In the genomic region with DNA sequence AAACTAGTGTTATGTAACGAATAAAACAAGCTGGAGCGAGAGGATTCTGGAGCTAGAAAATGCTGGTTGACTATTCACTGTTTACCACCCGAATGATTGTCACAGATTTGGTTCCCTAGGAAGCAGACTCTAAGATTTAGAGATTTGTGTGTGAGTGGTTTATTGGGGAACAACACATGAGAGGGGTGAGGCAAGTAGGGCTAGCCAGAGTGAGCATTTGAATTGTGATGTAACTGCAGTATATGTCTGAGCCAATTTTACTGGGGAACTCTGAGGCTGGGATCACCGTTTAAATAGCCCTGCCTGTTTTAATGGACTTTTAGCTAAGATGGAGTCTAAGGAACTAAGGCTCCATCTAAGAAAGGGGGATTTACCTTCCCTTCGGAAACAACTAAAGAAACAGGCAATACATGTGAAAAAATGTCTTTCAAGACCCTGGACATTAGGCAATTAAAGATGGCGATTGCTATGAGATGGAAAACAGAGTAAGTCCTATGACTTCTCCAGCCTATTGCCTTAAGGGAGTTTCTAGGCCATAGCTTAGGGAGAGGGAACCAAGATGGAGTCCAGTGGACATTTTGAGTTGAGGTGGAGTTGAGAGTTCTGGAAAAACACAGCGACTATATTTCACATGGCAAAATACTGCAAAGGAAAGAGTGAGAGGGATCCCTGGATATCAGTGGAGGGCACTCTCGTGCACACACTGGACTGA, we compare ENCODE assay signal across 20 cellular contexts. TPM values are rescaled to one million over a fixed set of nuclear protein-coding genes. Genes with fewer than 3 reads are reported as not detected.
A peak's percentile ranks its signal among the peaks of the same experiment; 100 is the strongest.
DNase-seq lines count a peak whose midpoint lies in the region; ATAC-seq, FAIRE-seq and TF ChIP-seq lines count a peak whose summit lies in the region.
"Had no signal": no experiment of that assay in that cellular context is flagged by ENCODE, and none has a peak within 500 bp of the region (broad histone marks: within the 10 kb centered on the region; RNA-seq: fewer than 3 reads in every experiment).

No MANE protein-coding gene starts in this region.

- H3K4me3 Mint-ChIP-seq in IgD-negative memory B cell = peak overlapping the region in 3 of 4 donors; percentile 29 to 69 (median 44)
- peak overlapping the region in 2 of 10 donors; percentile 42 to 53 for H3K4me3 Mint-ChIP-seq in naive thymus-derived CD8-positive, alpha-beta T cell
- H3K4me3 Mint-ChIP-seq: CD4-positive, alpha-beta T cell had no signal

- no peaks in the 10 kb centered on the region for H3K9me1 ChIP-seq in endothelial cell of umbilical vein (replicated peaks; ENCODE audit: control insufficient read depth, extremely low read depth, insufficient read depth, low read length)

- dilution Hi-C loops in endothelial cell of umbilical vein (cut with MboI; ENCODE audit: extremely low pct_ligation_motif_present, low sequenced_read_pairs) = no loop called here

- H3K27ac ChIP-seq in OCI-LY7 (ENCODE audit: low read depth, low read length, poor library complexity, severe bottlenecking) (no peak overlapping the region), endothelial cell of umbilical vein (ENCODE audit: insufficient read depth, low read depth, low read length) (no peak overlapping the region)
- H3K27ac ChIP-seq: KMS-11, RWPE1, SJSA1 had no signal

- peaks cover 58% of the 10 kb centered on the region for H3K4me1 ChIP-seq in OCI-LY7 (ENCODE audit: insufficient read depth, low read length, poor library complexity, severe bottlenecking)
- H3K4me1 ChIP-seq in endothelial cell of umbilical vein (ENCODE audit: control insufficient read depth, extremely low read depth, insufficient read depth, low read length) = peaks cover 14% of the 10 kb centered on the region
- H3K4me1 ChIP-seq: SJSA1 had no signal

- intact Hi-C loops in OCI-LY7 (cut with micrococcal nuclease; ENCODE audit: unreplicated experiment) = no loop called here
- intact Hi-C loops in endothelial cell of umbilical vein (cut with micrococcal nuclease) = no loop called here

- BruUV-seq in OCI-LY7 (replicated peaks; lab: Mats Ljungman, UMichigan) (no TSS peak), endothelial cell of umbilical vein (replicated peaks; lab: Mats Ljungman, UMichigan) (no TSS peak)

- H3K27me3 ChIP-seq in endothelial cell of umbilical vein (ENCODE audit: control insufficient read depth in 2 of 2, insufficient read depth in 2 of 2, low read length in 2 of 2) = no peaks in the 10 kb centered on the region
- H3K27me3 ChIP-seq: BE2C, SJSA1 had no signal

- peaks cover 3% of the 10 kb centered on the region; the same call in 1 of the 2 replicates for H3K36me3 ChIP-seq in OCI-LY7 (ENCODE audit: insufficient read depth, low read length)
- peaks cover 0 to 2% of the 10 kb centered on the region in 2 experiments for H3K36me3 ChIP-seq in endothelial cell of umbilical vein (ENCODE audit: control insufficient read depth in 2 of 2, extremely low read depth in 1 of 2, insufficient read depth in 2 of 2, low read length in 2 of 2)
- H3K36me3 ChIP-seq: BE2C, SJSA1 had no signal

- H3K4me2 ChIP-seq in OCI-LY7 (ENCODE audit: low read length) (peak overlapping the region; percentile 40; the same call in 1 of the 2 replicates), endothelial cell of umbilical vein (ENCODE audit: insufficient read depth, low read length) (no peak overlapping the region)
- H3K4me2 ChIP-seq: KMS-11 had no signal

- ATAC-seq in naive thymus-derived CD8-positive, alpha-beta T cell = no peak

- no peaks in the 10 kb centered on the region for H4K20me1 ChIP-seq in OCI-LY7 (ENCODE audit: insufficient read depth, low read length)
- H4K20me1 ChIP-seq in endothelial cell of umbilical vein (replicated peaks; ENCODE audit: control insufficient read depth, extremely low read depth, insufficient read depth, low read length) = no peaks in the 10 kb centered on the region

- no peak for TF ChIP-seq POLR2A in endothelial cell of umbilical vein (IDR thresholded peaks at IDR 0.05; ENCODE audit: low read depth, low read length)

- H3K9me3 Mint-ChIP-seq in IgD-negative memory B cell = peaks cover 0 to 6% (median 2%) of the 10 kb centered on the region in 3 donors
- peaks cover 0 to 9% (median 0%) of the 10 kb centered on the region in 9 donors for H3K9me3 Mint-ChIP-seq in naive thymus-derived CD8-positive, alpha-beta T cell
- H3K9me3 Mint-ChIP-seq: CD4-positive, alpha-beta T cell had no signal

- no peak for FAIRE-seq in endothelial cell of umbilical vein (lab: Jason Lieb, UNC)

- H3K9me3 ChIP-seq in OCI-LY7 (ENCODE audit: low read length) (peaks cover 8% of the 10 kb centered on the region; the same call in 1 of the 2 replicates), endothelial cell of umbilical vein (replicated peaks; ENCODE audit: control insufficient read depth, insufficient read depth, low read length) (no peaks in the 10 kb centered on the region)
- H3K9me3 ChIP-seq: BE2C, SJSA1 had no signal

- H3K4me1 Mint-ChIP-seq in IgD-negative memory B cell = peaks cover 11 to 15% (median 12%) of the 10 kb centered on the region in 3 donors
- peaks cover 9 to 28% (median 25%) of the 10 kb centered on the region in 4 donors for H3K4me1 Mint-ChIP-seq in naive thymus-derived CD8-positive, alpha-beta T cell

- no peaks in the 10 kb centered on the region for H3K9me2 ChIP-seq in OCI-LY7 (ENCODE audit: insufficient read depth, low read length)

- no peak for DNase-seq in OCI-LY7 (ENCODE audit: low spot score)
- DNase-seq in endothelial cell of umbilical vein (ENCODE audit: low read depth, low spot score) = peak; percentile 75
- DNase-seq in naive thymus-derived CD8-positive, alpha-beta T cell = no peak
- no peak for DNase-seq in AG08396 (ENCODE audit: low spot score)
- no peak for DNase-seq in NCI-H524 treated with DMSO at 0.1 percent for 48 hours (lab: John Stamatoyannopoulos, UW)
- no peak for DNase-seq in DMS153 (lab: John Stamatoyannopoulos, UW)
- no peak for DNase-seq in H4 (ENCODE audit: low spot score)
- DNase-seq: BE2C; Calu3; CD4-positive, alpha-beta T cell; NCI-H1092; NCI-H1694; NCI-H2107; NCI-H2227 treated with DMSO at 0.1 percent for 48 hours; NCI-H526 had no signal

- TF ChIP-seq CTCF in OCI-LY7 (conservative IDR thresholded peaks at IDR 0.05; ENCODE audit: low read length) = no peak
- no peak for TF ChIP-seq CTCF in endothelial cell of umbilical vein (IDR thresholded peaks at IDR 0.05; ENCODE audit: extremely low read depth in 1 of 2, insufficient read depth in 1 of 2, low read depth in 1 of 2, low read length in 2 of 2)

- H2AFZ ChIP-seq in OCI-LY7 (ENCODE audit: low read length) = peak overlapping the region; percentile 62; the same call in 1 of the 2 replicates
- H2AFZ ChIP-seq in endothelial cell of umbilical vein (ENCODE audit: low read depth, low read length) = no peak overlapping the region

- H3K27ac Mint-ChIP-seq in IgD-negative memory B cell = peak overlapping the region in 1 of 3 donors; percentile 26
- H3K27ac Mint-ChIP-seq in naive thymus-derived CD8-positive, alpha-beta T cell = peak overlapping the region in 7 of 10 donors; percentile 2 to 82 (median 18)
- H3K27ac Mint-ChIP-seq: CD4-positive, alpha-beta T cell had no signal

- no peaks in the 10 kb centered on the region for H3K27me3 Mint-ChIP-seq in IgD-negative memory B cell
- no peaks in the 10 kb centered on the region for H3K27me3 Mint-ChIP-seq in naive thymus-derived CD8-positive, alpha-beta T cell
- H3K27me3 Mint-ChIP-seq: CD4-positive, alpha-beta T cell had no signal

- peaks cover 1% of the 10 kb centered on the region for H3K36me3 Mint-ChIP-seq in IgD-negative memory B cell
- peaks cover 0 to 3% (median 0%) of the 10 kb centered on the region in 3 donors for H3K36me3 Mint-ChIP-seq in naive thymus-derived CD8-positive, alpha-beta T cell

- H3K9ac ChIP-seq in endothelial cell of umbilical vein (replicated peaks; ENCODE audit: extremely low read depth, insufficient read depth, low read length) = no peak overlapping the region
- H3K9ac ChIP-seq: KMS-11 had no signal

- H3K79me2 ChIP-seq in OCI-LY7 (ENCODE audit: insufficient read depth, low read depth, low read length) (no peaks in the 10 kb centered on the region), endothelial cell of umbilical vein (ENCODE audit: control insufficient read depth, insufficient read depth, low read length) (no peaks in the 10 kb centered on the region)

- CTCF ChIA-PET in OCI-LY7 (lab: Charles Lee; ENCODE audit: unreplicated experiment) (interaction anchor here (1.4 kb wide), 1 partner anchor 14 kb away, joined by 3 read pairs; no protein-coding TSS in a partner anchor), endothelial cell of umbilical vein (lab: Charles Lee) (interaction anchor here (1.0 kb wide), 1 partner anchor 10 kb away, joined by 5 read pairs; no protein-coding TSS in a partner anchor)

- POLR2A ChIA-PET in OCI-LY7 (lab: Charles Lee) (interaction anchor here (0.5 to 2.6 kb wide), 10 partner anchors 9 to 1553 kb away, joined by 3 to 8 read pairs (median 3); no protein-coding TSS in a partner anchor), endothelial cell of umbilical vein (lab: Charles Lee) (no interaction called here)
- POLR2A ChIA-PET in naive thymus-derived CD8-positive, alpha-beta T cell (lab: Charles Lee) = interaction anchor here (0.6 to 0.8 kb wide), 2 partner anchors 73 to 79 kb away, joined by 3 to 4 read pairs; no protein-coding TSS in a partner anchor

- no peak overlapping the region for H3K4me3 ChIP-seq in OCI-LY7 (ENCODE audit: low read depth, low read length, poor library complexity, severe bottlenecking)
- H3K4me3 ChIP-seq in endothelial cell of umbilical vein (replicated peaks in 1 of 3; ENCODE audit: insufficient read depth in 1 of 3, low read depth in 1 of 3, low read length in 3 of 3) = no peak overlapping the region
- H3K4me3 ChIP-seq: SJSA1 had no signal

RNA-seq across cellular contexts. Expression of gene MGP, which starts 6.3 kb away (rescaled TPM):
- not detected for polyA plus RNA-seq in IgD-negative memory B cell
- 0.10 TPM in 1 of 2 replicates, not detected in the other for total RNA-seq in OCI-LY7 (2014; rRNA removed; shearing (Covaris generic))
- not detected in 2 replicates for total RNA-seq in OCI-LY7 (2022)
- 284 and 398 TPM in 2 replicates for total RNA-seq in endothelial cell of umbilical vein
- polyA plus RNA-seq in endothelial cell of umbilical vein = 479 and 538 TPM in 2 replicates
- 472 and 563 TPM in 2 replicates for polyA plus RNA-seq in endothelial cell of umbilical vein (2011; cell fraction: cytosol; rRNA removed)
- 160 and 196 TPM in 2 replicates for polyA plus RNA-seq in endothelial cell of umbilical vein (2011; cell fraction: nucleus; rRNA removed)
- 268 and 939 TPM in 2 replicates for polyA plus RNA-seq in endothelial cell of umbilical vein (2012)
- 264 and 315 TPM in 2 replicates for polyA minus RNA-seq in endothelial cell of umbilical vein
- polyA minus RNA-seq in endothelial cell of umbilical vein (2011; cell fraction: cytosol; rRNA and poly(A)+ RNA removed) = not detected
- polyA minus RNA-seq in endothelial cell of umbilical vein (2011; cell fraction: nucleus; rRNA and poly(A)+ RNA removed) = 75.3 and 93.4 TPM in 2 replicates
- total RNA-seq in naive thymus-derived CD8-positive, alpha-beta T cell = 1 to 10 TPM; 3.7 to 4.1 TPM
- under 1 TPM; 0.14 to 0.48 (median 0.17) TPM for polyA plus RNA-seq in naive thymus-derived CD8-positive, alpha-beta T cell
- total RNA-seq in H4 (2014; rRNA removed; shearing (Covaris generic)) = 40.0 and 42.8 TPM in 2 replicates
- total RNA-seq: Calu3, SJSA1 had no signal

RNA-seq across cellular contexts. Expression of gene ART4, which starts 36.1 kb away (rescaled TPM):
- polyA plus RNA-seq in IgD-negative memory B cell (not detected), endothelial cell of umbilical vein (54.7 and 59.6 TPM in 2 replicates)
- total RNA-seq in OCI-LY7 (2014; rRNA removed; shearing (Covaris generic)) = not detected in 2 replicates
- total RNA-seq in OCI-LY7 (2022) (not detected in 2 replicates), endothelial cell of umbilical vein (7.8 and 12.5 TPM in 2 replicates)
- 40.7 and 47.9 TPM in 2 replicates for polyA plus RNA-seq in endothelial cell of umbilical vein (2011; cell fraction: cytosol; rRNA removed)
- 45.0 and 46.9 TPM in 2 replicates for polyA plus RNA-seq in endothelial cell of umbilical vein (2011; cell fraction: nucleus; rRNA removed)
- polyA plus RNA-seq in endothelial cell of umbilical vein (2012) = 24.8 and 41.3 TPM in 2 replicates
- polyA minus RNA-seq in endothelial cell of umbilical vein = 117 and 133 TPM in 2 replicates
- not detected for polyA minus RNA-seq in endothelial cell of umbilical vein (2011; cell fraction: cytosol; rRNA and poly(A)+ RNA removed)
- polyA minus RNA-seq in endothelial cell of umbilical vein (2011; cell fraction: nucleus; rRNA and poly(A)+ RNA removed) = 139 and 193 TPM in 2 replicates
- not detected for total RNA-seq in naive thymus-derived CD8-positive, alpha-beta T cell
- not detected for polyA plus RNA-seq in naive thymus-derived CD8-positive, alpha-beta T cell
- not detected in 2 replicates for total RNA-seq in H4 (2014; rRNA removed; shearing (Covaris generic))
- total RNA-seq: Calu3; CD4-positive, alpha-beta T cell; M059J had no signal

RNA-seq across cellular contexts. Expression of gene ERP27, which starts 59.0 kb away (rescaled TPM):
- polyA plus RNA-seq in IgD-negative memory B cell (1.9 TPM), endothelial cell of umbilical vein (0.67 and 0.70 TPM in 2 replicates)
- total RNA-seq in OCI-LY7 (2014; rRNA removed; shearing (Covaris generic)) = 1.8 and 1.9 TPM in 2 replicates
- total RNA-seq in OCI-LY7 (2022) (1.7 and 3.3 TPM in 2 replicates), endothelial cell of umbilical vein (0.88 and 1.4 TPM in 2 replicates)
- 0.75 and 0.98 TPM in 2 replicates for polyA plus RNA-seq in endothelial cell of umbilical vein (2011; cell fraction: cytosol; rRNA removed)
- 2.5 and 3.4 TPM in 2 replicates for polyA plus RNA-seq in endothelial cell of umbilical vein (2011; cell fraction: nucleus; rRNA removed)
- 0.62 and 0.68 TPM in 2 replicates for polyA plus RNA-seq in endothelial cell of umbilical vein (2012)
- polyA minus RNA-seq in endothelial cell of umbilical vein = 1.9 and 2.9 TPM in 2 replicates
- not detected for polyA minus RNA-seq in endothelial cell of umbilical vein (2011; cell fraction: cytosol; rRNA and poly(A)+ RNA removed)
- 6.1 and 8.8 TPM in 2 replicates for polyA minus RNA-seq in endothelial cell of umbilical vein (2011; cell fraction: nucleus; rRNA and poly(A)+ RNA removed)
- 10 to 100 TPM; 23.9 to 25.8 TPM for total RNA-seq in naive thymus-derived CD8-positive, alpha-beta T cell
- 1 to 10 TPM; 3.2 to 4.4 (median 3.9) TPM for polyA plus RNA-seq in naive thymus-derived CD8-positive, alpha-beta T cell
- total RNA-seq in H4 (2014; rRNA removed; shearing (Covaris generic)) = not detected in 2 replicates
- total RNA-seq: M059J, SJSA1 had no signal

Comparison
In these comparisons a context has a peak if more than half of its experiments do, and no peak if none do; other contexts are left out.
1. RNA of gene ERP27, which starts 59.0 kb away (total RNA-seq): 23.9 to 25.8 TPM in naive thymus-derived CD8-positive, alpha-beta T cell; 1.7 to 3.3 TPM in OCI-LY7, 0.88 to 1.4 TPM in endothelial cell of umbilical vein and not detected in H4; every median in the first group is over 4 times any median in the second.